Comparison of ENCODE assay signal across 19 cellular contexts in the genomic region with DNA sequence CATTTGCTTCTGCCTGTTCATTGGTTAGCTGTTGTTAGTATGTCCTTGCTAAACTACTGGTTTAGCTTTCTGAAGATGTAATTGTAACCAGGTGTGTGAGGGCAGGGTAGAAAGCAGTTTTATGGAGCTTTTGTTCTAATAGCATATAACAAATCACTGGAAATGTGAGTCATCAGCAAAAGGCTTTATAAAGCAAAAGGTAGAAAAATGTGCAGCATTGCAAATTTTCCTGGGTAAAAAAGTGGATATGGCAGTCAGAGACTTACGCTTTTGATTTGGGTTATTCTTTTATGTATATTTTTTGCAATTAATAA.
DNase-seq lines count a peak whose midpoint lies in the region; ATAC-seq and TF ChIP-seq lines count a peak whose summit lies in the region.
"Had no signal": no experiment of that assay in that cellular context is flagged by ENCODE, and none has a peak within 500 bp of the region (broad histone marks: within the 10 kb centered on the region; RNA-seq: fewer than 3 reads in every experiment).

No MANE protein-coding gene starts in this region.

- in situ Hi-C loops in astrocyte of the spinal cord (cut with HindIII; ENCODE audit: low sequenced_read_pairs) = no loop called here

- H3K36me3 ChIP-seq in BJ (ENCODE audit: control insufficient read depth, insufficient read depth, low read length) = no peaks in the 10 kb centered on the region
- no peaks in the 10 kb centered on the region for H3K36me3 ChIP-seq in mucosa of descending colon (ENCODE audit: low read depth)

- H3K27ac ChIP-seq in foreskin keratinocyte = no peak overlapping the region
- H3K27ac ChIP-seq: BLaER1 treated with 17β-estradiol and CSF1 and Interleukin-3, amounts not matched to agents 10 nM and 100 nM; heart left ventricle; psoas muscle; thyroid gland had no signal

- no peaks in the 10 kb centered on the region for H3K9me3 ChIP-seq in mucosa of descending colon
- H3K9me3 ChIP-seq: psoas muscle, thyroid gland had no signal

- POLR2A ChIA-PET in BJ (lab: Charles Lee) = interaction anchor here (0.7 kb wide), 1 partner anchor 1680 kb away, joined by 7 read pairs; no protein-coding TSS in a partner anchor

- no peak for TF ChIP-seq CTCF in BJ (IDR thresholded peaks at IDR 0.05; ENCODE audit: insufficient read depth, low read depth, low read length)
- no peak for TF ChIP-seq CTCF in HFF-Myc (IDR thresholded peaks at IDR 0.05; ENCODE audit: low read depth, low read length, missing control alignments)
- TF ChIP-seq CTCF in astrocyte of the spinal cord (IDR thresholded peaks at IDR 0.05; ENCODE audit: low read depth, low read length) = no peak
- no peak for TF ChIP-seq CTCF in foreskin keratinocyte (conservative IDR thresholded peaks at IDR 0.05)
- TF ChIP-seq CTCF in mucosa of descending colon (IDR thresholded peaks at IDR 0.05) = no peak

- H3K27me3 ChIP-seq in BJ (ENCODE audit: control insufficient read depth, insufficient read depth, low read length) (no peaks in the 10 kb centered on the region), foreskin keratinocyte (no peaks in the 10 kb centered on the region)
- H3K27me3 ChIP-seq: BLaER1 treated with 17β-estradiol and CSF1 and Interleukin-3, amounts not matched to agents 10 nM and 100 nM; heart left ventricle; thyroid gland had no signal

- CTCF ChIA-PET in BJ (lab: Yijun Ruan, JAX) = no interaction called here

- H3K4me1 ChIP-seq in foreskin keratinocyte = peaks cover 17% of the 10 kb centered on the region
- H3K4me1 ChIP-seq in mucosa of descending colon (ENCODE audit: low read depth) = no peaks in the 10 kb centered on the region
- H3K4me1 ChIP-seq: heart left ventricle, psoas muscle had no signal

- ATAC-seq in foreskin keratinocyte (peak; percentile 74), mucosa of descending colon (no peak), HG03457 (IDR thresholded peaks at IDR 0.05; ENCODE audit: unreplicated experiment) (no peak)
- ATAC-seq: heart left ventricle; psoas muscle; stimulated activated effector memory CD8-positive, alpha-beta T cell treated with anti-CD3 and anti-CD28 coated beads, Interleukin-12 subunit alpha, Interleukin-12 subunit beta, amount 100 ng/mL, for 72 hours had no signal

- DNase-seq in BJ (ENCODE audit: low read depth) (peak; percentile 44), HFF-Myc (ENCODE audit: extremely low read depth, low read depth) (peak; percentile 82), astrocyte of the spinal cord (ENCODE audit: low read depth, low spot score) (peak; percentile 51), foreskin keratinocyte (peak; percentile 18 to 60), NCI-H2029 (lab: John Stamatoyannopoulos, UW) (no peak), T-helper 2 cell (no peak), mucosa of descending colon (no peak)
- DNase-seq: activated CD4-positive, alpha-beta T cell treated with anti-CD3 and anti-CD28 coated beads for 1 hour; anterior cingulate cortex; H7; heart left ventricle; mesendoderm; NCI-H1694; nephron progenitor cell; psoas muscle; thyroid gland had no signal

- intact Hi-C loops in mucosa of descending colon (cut with DNase I, micrococcal nuclease) = no loop called here

- H3K4me3 ChIP-seq in BJ (ENCODE audit: low read depth, low read length) = no peak overlapping the region
- no peak overlapping the region for H3K4me3 ChIP-seq in HFF-Myc (replicated peaks; ENCODE audit: low read depth, low read length)
- H3K4me3 ChIP-seq in astrocyte of the spinal cord (ENCODE audit: low read depth, low read length) = no peak overlapping the region
- no peak overlapping the region for H3K4me3 ChIP-seq in mucosa of descending colon
- H3K4me3 ChIP-seq: BLaER1 treated with 17β-estradiol and CSF1 and Interleukin-3, amounts not matched to agents 10 nM and 100 nM; heart left ventricle; psoas muscle; thyroid gland had no signal

Comparison
In these comparisons a context has a peak if more than half of its experiments do, and no peak if none do; other contexts are left out.
1. DNase-seq: peak in BJ (single experiment), HFF-Myc (single experiment), astrocyte of the spinal cord (single experiment) and foreskin keratinocyte (2 of 2); none in NCI-H2029 (single experiment), T-helper 2 cell (0 of 5) and mucosa of descending colon (0 of 3).